ENCODE assay signal across 15 cellular contexts in genomic region chr14:99716091-99716849, GRCh38. TPM values are rescaled to one million over a fixed set of nuclear protein-coding genes. Genes with fewer than 3 reads are reported as not detected.
"Had no signal": no experiment of that assay in that cellular context is flagged by ENCODE, and none has a peak within 500 bp of the region (broad histone marks: within the 10 kb centered on the region; RNA-seq: fewer than 3 reads in every experiment).

No MANE protein-coding gene starts in this region.

- ATAC-seq: left colon; stimulated activated naive CD8-positive, alpha-beta T cell treated with anti-CD3 and anti-CD28 coated beads, Interleukin-15, amount 100 ng/mL, for 72 hours had no signal

- H3K27ac Mint-ChIP-seq: activated B cell treated with CpG ODN at 0.5 μM for 24 hours; activated CD4-positive, alpha-beta T cell treated with anti-CD3 and anti-CD28 coated beads, Interleukin-2, amount 10 ng/mL, durations not matched to agents 24 days and 14 days; memory B cell; stimulated activated naive CD8-positive, alpha-beta T cell treated with anti-CD3 and anti-CD28 coated beads, Interleukin-15, amount 100 ng/mL, for 72 hours; T-helper 1 cell treated with Interleukin-12 subunit alpha and Interleukin-12 subunit beta and Interleukin-4 antibody, amounts not matched to agents 30 μg/mL and 1 μg/mL, for 36 hours had no signal

- H3K27me3 ChIP-seq: cardiac muscle cell, esophagus squamous epithelium, ovary had no signal

- H3K36me3 Mint-ChIP-seq: memory B cell had no signal

- H3K4me1 ChIP-seq: esophagus squamous epithelium had no signal

- H3K4me3 Mint-ChIP-seq: activated B cell treated with CpG ODN at 0.5 μM for 24 hours; activated CD4-positive, alpha-beta T cell treated with anti-CD3 and anti-CD28 coated beads, Interleukin-2, amount 10 ng/mL, durations not matched to agents 24 days and 14 days; memory B cell; stimulated activated naive CD8-positive, alpha-beta T cell treated with anti-CD3 and anti-CD28 coated beads, Interleukin-15, amount 100 ng/mL, for 72 hours; T-helper 1 cell treated with Interleukin-12 subunit alpha and Interleukin-12 subunit beta and Interleukin-4 antibody, amounts not matched to agents 30 μg/mL and 1 μg/mL, for 36 hours had no signal

- H3K27ac ChIP-seq: cardiac muscle cell, esophagus squamous epithelium, ovary, thoracic aorta had no signal

- H3K4me3 ChIP-seq: cardiac muscle cell, esophagus squamous epithelium, ovary, thoracic aorta had no signal

- H3K9me3 Mint-ChIP-seq: activated CD4-positive, alpha-beta T cell treated with anti-CD3 and anti-CD28 coated beads, Interleukin-2, amount 10 ng/mL, durations not matched to agents 24 days and 14 days; stimulated activated naive CD8-positive, alpha-beta T cell treated with anti-CD3 and anti-CD28 coated beads, Interleukin-15, amount 100 ng/mL, for 72 hours; T-helper 1 cell treated with Interleukin-12 subunit alpha and Interleukin-12 subunit beta and Interleukin-4 antibody, amounts not matched to agents 30 μg/mL and 1 μg/mL, for 36 hours had no signal

- H3K4me1 Mint-ChIP-seq: activated CD4-positive, alpha-beta T cell treated with anti-CD3 and anti-CD28 coated beads, Interleukin-2, amount 10 ng/mL, durations not matched to agents 24 days and 14 days; stimulated activated naive CD8-positive, alpha-beta T cell treated with anti-CD3 and anti-CD28 coated beads, Interleukin-15, amount 100 ng/mL, for 72 hours had no signal

- H3K9me3 ChIP-seq: esophagus squamous epithelium, ovary, thoracic aorta had no signal

- H3K36me3 ChIP-seq: cardiac muscle cell, esophagus squamous epithelium, ovary, thoracic aorta had no signal

- DNase-seq: activated B cell treated with CpG ODN at 0.5 μM for 24 hours; activated CD4-positive, alpha-beta T cell treated with anti-CD3 and anti-CD28 coated beads, Interleukin-2, amount 10 ng/mL, durations not matched to agents 24 days and 14 days; activated naive CD4-positive, alpha-beta T cell treated with Interleukin-2 at 50 U/mL for 16 hours; activated T-cell treated with anti-CD3 and anti-CD28 coated beads, Interleukin-2, amount 50 U/mL, for 48 hours; esophagus squamous epithelium; foreskin fibroblast; glutamatergic neuron; left colon; ovary; stimulated activated CD4-positive, alpha-beta T cell treated with anti-CD3 and anti-CD28 coated beads, Interleukin-4, amount 100 ng/mL, for 24 hours; stimulated activated naive CD8-positive, alpha-beta T cell treated with anti-CD3 and anti-CD28 coated beads, Interleukin-15, amount 100 ng/mL, for 72 hours had no signal

RNA-seq across cellular contexts. Expression of gene CYP46A1, which starts 32.2 kb away (rescaled TPM):
- total RNA-seq: activated B cell treated with CpG ODN at 0.5 μM for 24 hours had no signal
